ENCODE assay signal across 11 cellular contexts in the genomic region with DNA sequence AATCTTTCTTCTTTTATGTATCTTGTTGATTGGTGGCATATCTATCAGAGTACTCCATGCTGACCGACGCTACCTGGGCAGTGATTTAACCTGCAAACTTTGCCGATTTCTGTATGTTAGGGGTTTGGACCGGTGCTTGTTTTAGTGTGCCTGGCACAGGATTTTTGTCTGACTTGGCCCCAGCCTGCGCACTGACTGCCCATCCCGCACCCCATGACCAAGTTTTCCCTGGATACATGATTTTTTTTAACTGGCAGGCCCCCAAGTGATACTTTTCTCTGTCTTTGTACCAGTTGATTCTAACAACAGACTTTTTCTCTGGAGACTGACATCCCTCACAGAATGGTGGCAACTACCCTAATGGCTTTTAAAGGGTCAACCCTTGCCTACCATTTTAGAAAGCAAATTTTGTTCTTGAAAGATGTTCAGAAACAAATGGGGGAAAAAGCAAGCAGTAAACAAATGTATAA.
DNase-seq lines count a peak whose midpoint lies in the region; ATAC-seq and TF ChIP-seq lines count a peak whose summit lies in the region.
"Had no signal": no experiment of that assay in that cellular context is flagged by ENCODE, and none has a peak within 500 bp of the region (broad histone marks: within the 10 kb centered on the region; RNA-seq: fewer than 3 reads in every experiment).

No MANE protein-coding gene starts in this region.

- no peak for TF ChIP-seq POLR2A in body of pancreas (IDR thresholded peaks at IDR 0.05)

- no peaks in the 10 kb centered on the region for H4K20me1 ChIP-seq in KMS-11 (ENCODE audit: insufficient read depth)

- peaks cover 10 to 17% (median 14%) of the 10 kb centered on the region in 4 donors for H3K4me1 Mint-ChIP-seq in naive thymus-derived CD8-positive, alpha-beta T cell

- no peaks in the 10 kb centered on the region for H3K9me3 ChIP-seq in body of pancreas
- H3K9me3 ChIP-seq: pancreas had no signal

- peak overlapping the region; percentile 70 to 95 (median 90) for H3K27ac Mint-ChIP-seq in naive thymus-derived CD8-positive, alpha-beta T cell

- no peaks in the 10 kb centered on the region for H3K27me3 Mint-ChIP-seq in naive thymus-derived CD8-positive, alpha-beta T cell

- no peak for TF ChIP-seq CTCF in C4-2B (conservative IDR thresholded peaks at IDR 0.05)
- no peak for TF ChIP-seq CTCF in KMS-11 (conservative IDR thresholded peaks at IDR 0.05; ENCODE audit: low read depth, low read length)
- TF ChIP-seq CTCF in body of pancreas (IDR thresholded peaks at IDR 0.05) = no peak

- H3K36me3 ChIP-seq in KMS-11 (ENCODE audit: insufficient read depth) = no peaks in the 10 kb centered on the region
- H3K36me3 ChIP-seq in body of pancreas (replicated peaks in 1 of 2; ENCODE audit: insufficient read depth in 1 of 2, low read depth in 2 of 2) = no peaks in the 10 kb centered on the region
- H3K36me3 ChIP-seq: pancreas had no signal

- no peak for DNase-seq in naive thymus-derived CD8-positive, alpha-beta T cell
- DNase-seq in NCI-H2107 treated with DMSO at 0.1 percent for 48 hours (lab: John Stamatoyannopoulos, UW; ENCODE audit: unreplicated experiment) (no peak), body of pancreas (no peak)
- DNase-seq: Calu3, NCI-H146, pancreas had no signal

- POLR2A ChIA-PET in naive thymus-derived CD8-positive, alpha-beta T cell (lab: Charles Lee) = no interaction called here

- H3K79me2 ChIP-seq in KMS-11 (ENCODE audit: insufficient read depth, low read depth) = no peaks in the 10 kb centered on the region

- peak overlapping the region; percentile 62 for H2AFZ ChIP-seq in KMS-11 (ENCODE audit: low read depth)

- no peaks in the 10 kb centered on the region for H3K27me3 ChIP-seq in KMS-11 (ENCODE audit: insufficient read depth, low read depth)
- H3K27me3 ChIP-seq in body of pancreas = no peaks in the 10 kb centered on the region
- H3K27me3 ChIP-seq: pancreas had no signal

- no peak for ATAC-seq in naive thymus-derived CD8-positive, alpha-beta T cell
- ATAC-seq in GM19455 (IDR thresholded peaks at IDR 0.05; ENCODE audit: unreplicated experiment) (no peak), HG03280 (IDR thresholded peaks at IDR 0.05; ENCODE audit: unreplicated experiment) (no peak), body of pancreas (no peak)

- H3K4me3 Mint-ChIP-seq in naive thymus-derived CD8-positive, alpha-beta T cell = peak overlapping the region; percentile 80 to 87 (median 84)

- WGBS in body of pancreas, 2 donors = 60 to 79% methylated on average over 6 of the region's 6 CpGs

- peaks cover 6% of the 10 kb centered on the region for H3K4me1 ChIP-seq in KMS-11 (ENCODE audit: low read depth, poor library complexity, severe bottlenecking)
- H3K4me1 ChIP-seq in body of pancreas = peaks cover 14% of the 10 kb centered on the region

- intact Hi-C loops in body of pancreas (cut with DNase I) = no loop called here

- H3K27ac ChIP-seq in C4-2B (peak overlapping the region; percentile 74), KMS-11 (peak overlapping the region; percentile 58), cingulate gyrus (ENCODE audit: low read depth, low read length) (peak overlapping the region; percentile 82), body of pancreas (peak overlapping the region in 1 of 4 donors; percentile 63)

- H3K9ac ChIP-seq in KMS-11 = peak overlapping the region; percentile 33; the same call in 1 of the 2 replicates

- H3K4me3 ChIP-seq in KMS-11 (IDR thresholded peaks at IDR 0.05; ENCODE audit: insufficient read depth, low read depth, low read length) (no peak overlapping the region), body of pancreas (no peak overlapping the region)

- no peaks in the 10 kb centered on the region for H3K36me3 Mint-ChIP-seq in naive thymus-derived CD8-positive, alpha-beta T cell

- no peaks in the 10 kb centered on the region for H3K9me3 Mint-ChIP-seq in naive thymus-derived CD8-positive, alpha-beta T cell

- H3K4me2 ChIP-seq in KMS-11 = peak overlapping the region; percentile 52
